Comparison of ENCODE assay signal across 1 cellular context in the genomic region with DNA sequence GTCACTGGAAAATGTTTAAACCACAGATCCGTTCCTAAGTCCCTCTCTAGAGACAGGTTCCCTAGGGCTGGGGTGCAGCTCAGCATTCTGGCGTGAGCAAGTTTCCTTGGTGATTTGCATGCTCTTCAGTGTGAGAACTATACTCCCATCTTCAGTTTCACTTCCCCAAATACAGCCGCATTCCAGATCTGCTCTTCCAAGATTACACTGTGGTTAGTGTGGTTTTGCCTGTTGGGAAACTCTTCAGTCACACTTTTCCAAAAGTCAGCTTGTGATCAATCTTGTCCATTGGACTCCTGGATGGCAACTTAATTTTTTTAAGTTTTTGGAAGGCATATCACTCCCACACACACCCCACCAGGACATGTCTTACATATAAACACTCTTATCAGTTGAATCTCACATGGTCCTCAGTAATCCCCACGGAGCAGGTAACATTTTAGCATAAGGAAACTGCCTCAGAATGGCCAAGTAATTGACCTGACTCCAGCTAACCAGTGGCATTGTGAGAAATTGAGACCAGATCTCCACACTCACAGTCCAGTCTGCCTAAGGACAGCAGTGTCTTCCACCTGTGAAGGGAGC.
TF ChIP-seq lines count a peak whose summit lies in the region.

No MANE protein-coding gene starts in this region.

TF ChIP-seq in K562, 482 proteins besides CTCF, POLR2A, EP300 and RAD21 (continued from another document and continues in another):
- no peak for TF ChIP-seq ZNF407 (IDR thresholded peaks at IDR 0.05; ENCODE audit: low read depth)
- TF ChIP-seq SLC30A9 (CRISPR knock-in tag; IDR thresholded peaks at IDR 0.05) = no peak
- TF ChIP-seq ZNF354B (CRISPR knock-in tag; IDR thresholded peaks at IDR 0.05) = no peak
- TF ChIP-seq KAT2B (IDR thresholded peaks at IDR 0.05; ENCODE audit: low read depth, low read length) = no peak
- TF ChIP-seq ETS1 (conservative IDR thresholded peaks at IDR 0.05; ENCODE audit: control insufficient read depth, low read depth, low read length) = no peak
- TF ChIP-seq CC2D1A (IDR thresholded peaks at IDR 0.05) = peak; percentile 81; the same call in 1 of the 2 replicates
- TF ChIP-seq GTF2F1 (IDR thresholded peaks at IDR 0.05; ENCODE audit: low read depth, low read length) = no peak
- no peak for TF ChIP-seq GABPB2 (CRISPR knock-in tag; conservative IDR thresholded peaks at IDR 0.05)
- peak; percentile 98 for TF ChIP-seq SPI1 (IDR thresholded peaks at IDR 0.05; ENCODE audit: borderline replicate concordance, low read depth, low read length)
- peak in 1 of 3 experiments; percentile 52; a peak in 1 of 6 replicates for TF ChIP-seq ZBTB11 (CRISPR knock-in tag; IDR thresholded peaks at IDR 0.05)
- no peak for TF ChIP-seq HNRNPLL (IDR thresholded peaks at IDR 0.05; ENCODE audit: low read depth, low read length, poor library complexity, severe bottlenecking)
- no peak for TF ChIP-seq ZNF592 (IDR thresholded peaks at IDR 0.05)
- TF ChIP-seq CHAMP1 (IDR thresholded peaks at IDR 0.05) = peak; percentile 62; the same call in 1 of the 2 replicates
- peak; percentile 45; the same call in 1 of the 2 replicates for TF ChIP-seq ZBED1 (IDR thresholded peaks at IDR 0.05)
- no peak for TF ChIP-seq PCBP1 (IDR thresholded peaks at IDR 0.05; ENCODE audit: low read depth, low read length, poor library complexity, severe bottlenecking)
- no peak for TF ChIP-seq ZKSCAN8 (CRISPR knock-in tag; IDR thresholded peaks at IDR 0.05)
- TF ChIP-seq ETS2 (tag; IDR thresholded peaks at IDR 0.05; ENCODE audit: borderline replicate concordance, poor library complexity, severe bottlenecking) = no peak
- TF ChIP-seq ZNF124 (CRISPR knock-in tag; IDR thresholded peaks at IDR 0.05) = no peak
- TF ChIP-seq SMARCE1 (IDR thresholded peaks at IDR 0.05) = peak; percentile 99
- TF ChIP-seq ARID2 (IDR thresholded peaks at IDR 0.05) = no peak
- peak; percentile 82; the same call in 1 of the 2 replicates for TF ChIP-seq NBN (IDR thresholded peaks at IDR 0.05; ENCODE audit: low read depth)
- TF ChIP-seq NFYB (IDR thresholded peaks at IDR 0.05; ENCODE audit: extremely low read depth, insufficient read length) = no peak
- TF ChIP-seq MYBL2 (IDR thresholded peaks at IDR 0.05; ENCODE audit: low read depth) = no peak; the same call in 1 of the 2 replicates
- TF ChIP-seq MYBL2 (CRISPR knock-in tag; IDR thresholded peaks at IDR 0.05; ENCODE audit: borderline replicate concordance) = no peak
- no peak for TF ChIP-seq ZNF740 (CRISPR knock-in tag; IDR thresholded peaks at IDR 0.05)
- no peak for TF ChIP-seq ZNF740 (tag; IDR thresholded peaks at IDR 0.05)
- no peak for TF ChIP-seq ZNF75A (CRISPR knock-in tag; IDR thresholded peaks at IDR 0.05)
- peak; percentile 95 for TF ChIP-seq TCF3 (CRISPR knock-in tag; IDR thresholded peaks at IDR 0.05)
- peak; percentile 99 for TF ChIP-seq LCOR (CRISPR knock-in tag; IDR thresholded peaks at IDR 0.05)
- TF ChIP-seq PPARD (CRISPR knock-in tag; IDR thresholded peaks at IDR 0.05) = no peak
- TF ChIP-seq TEAD1 (CRISPR knock-in tag; IDR thresholded peaks at IDR 0.05) = peak; percentile 86 to 92
- TF ChIP-seq NRF1 (conservative IDR thresholded peaks at IDR 0.05 in 1 of 2, IDR thresholded peaks at IDR 0.05 in 1 of 2) = peak; percentile 27 to 32; a peak in 1 of 4 replicates
- no peak for TF ChIP-seq XRCC3 (IDR thresholded peaks at IDR 0.05)
- TF ChIP-seq NUFIP1 (IDR thresholded peaks at IDR 0.05; ENCODE audit: partially characterized antibody) = no peak
- TF ChIP-seq BRD4 (IDR thresholded peaks at IDR 0.05) = no peak
- no peak for TF ChIP-seq ZNF133 (CRISPR knock-in tag; IDR thresholded peaks at IDR 0.05)
- no peak for TF ChIP-seq IRF1 (CRISPR knock-in tag; IDR thresholded peaks at IDR 0.05; ENCODE audit: borderline replicate concordance)
